26 cellular contexts compared by ENCODE assay signal in the genomic region with DNA sequence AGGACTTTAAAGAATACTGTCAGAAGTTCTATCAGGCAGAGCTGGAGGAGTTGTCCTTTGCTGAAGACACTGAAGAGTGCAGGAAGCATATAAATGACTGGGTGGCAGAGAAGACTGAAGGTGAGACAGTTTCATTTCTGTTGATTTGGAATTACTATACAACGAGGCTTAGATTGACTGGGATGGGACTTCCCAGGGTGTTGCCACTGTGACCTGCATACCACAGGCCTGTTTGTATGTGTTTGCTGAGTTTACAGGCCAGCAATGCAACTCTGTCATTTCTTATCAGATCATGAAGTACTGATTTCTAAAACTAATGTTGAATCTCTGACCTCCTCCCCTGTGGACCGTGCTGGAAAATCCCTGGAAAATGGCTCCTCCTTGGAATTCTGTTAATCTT. TPM values are rescaled to one million over a fixed set of nuclear protein-coding genes. Genes with fewer than 3 reads are reported as not detected.
"Had no signal": no experiment of that assay in that cellular context is flagged by ENCODE, and none has a peak within 500 bp of the region (broad histone marks: within the 10 kb centered on the region; RNA-seq: fewer than 3 reads in every experiment).

No MANE protein-coding gene starts in this region.

- H3K27me3 ChIP-seq: heart right ventricle, thyroid gland had no signal

- H3K9me3 ChIP-seq: heart right ventricle, lower lobe of right lung, thyroid gland had no signal

- H3K9me3 Mint-ChIP-seq: activated naive CD4-positive, alpha-beta T cell treated with anti-CD3 and anti-CD28 coated beads, Interleukin-2, amount 10 ng/mL, durations not matched to agents 7 days and 5 days; naive B cell; neural crest cell; T-helper 1 cell treated with Interleukin-12 subunit alpha and Interleukin-12 subunit beta and Interleukin-4 antibody, amounts not matched to agents 30 μg/mL and 1 μg/mL, for 36 hours; WTC11 had no signal

- FAIRE-seq: endometrium, keratinocyte had no signal

- H3K27me3 Mint-ChIP-seq: activated naive CD4-positive, alpha-beta T cell treated with anti-CD3 and anti-CD28 coated beads, Interleukin-2, amount 10 ng/mL, durations not matched to agents 7 days and 5 days; naive B cell had no signal

- H3K4me3 Mint-ChIP-seq: activated naive CD4-positive, alpha-beta T cell treated with anti-CD3 and anti-CD28 coated beads, Interleukin-2, amount 10 ng/mL, durations not matched to agents 7 days and 5 days; naive B cell; neural crest cell; T-helper 1 cell treated with Interleukin-12 subunit alpha and Interleukin-12 subunit beta and Interleukin-4 antibody, amounts not matched to agents 30 μg/mL and 1 μg/mL, for 36 hours; WTC11 had no signal

- H3K27ac Mint-ChIP-seq: activated naive CD4-positive, alpha-beta T cell treated with anti-CD3 and anti-CD28 coated beads, Interleukin-2, amount 10 ng/mL, durations not matched to agents 7 days and 5 days; progenitor cell of endocrine pancreas; WTC11 had no signal

- DNase-seq: activated CD4-positive, alpha-beta T cell treated with anti-CD3 and anti-CD28 coated beads, Interleukin-2, amount 50 U/mL, for 4 hours; activated effector memory CD4-positive, alpha-beta T cell treated with anti-CD3 and anti-CD28 coated beads, Interleukin-2, amount 50 U/mL, for 16 hours; activated naive CD4-positive, alpha-beta T cell treated with anti-CD3 and anti-CD28 coated beads, Interleukin-2, amount 10 ng/mL, durations not matched to agents 7 days and 5 days; amygdala; effector CD4-positive, alpha-beta T cell; heart right ventricle; lower lobe of right lung; mesendoderm; naive B cell; retina; stimulated activated CD4-positive, alpha-beta T cell treated with anti-CD3 and anti-CD28 coated beads, Interleukin-2, amount 100 ng/mL, for 48 hours; stimulated activated CD8-positive, alpha-beta memory T cell treated with anti-CD3 and anti-CD28 coated beads, Interleukin-4, amount 100 ng/mL, for 48 hours; stimulated activated naive CD4-positive, alpha-beta T cell; T1000; thyroid gland had no signal

- H3K36me3 Mint-ChIP-seq: activated naive CD4-positive, alpha-beta T cell treated with anti-CD3 and anti-CD28 coated beads, Interleukin-2, amount 10 ng/mL, durations not matched to agents 7 days and 5 days; WTC11 had no signal

- H3K27ac ChIP-seq: lower lobe of right lung, thyroid gland had no signal

- H3K4me3 ChIP-seq: heart right ventricle, lower lobe of right lung, thyroid gland had no signal

- ATAC-seq: heart right ventricle, left lobe of liver, WTC11 had no signal

RNA-seq across cellular contexts. Expression of a gene that starts 32.6 kb away (rescaled TPM):
- total RNA-seq: chondrocyte, mucosa of gallbladder, subcutaneous adipose tissue had no signal
- polyA plus RNA-seq: urinary bladder had no signal
